8 cellular contexts compared by ENCODE assay signal in the genomic region with DNA sequence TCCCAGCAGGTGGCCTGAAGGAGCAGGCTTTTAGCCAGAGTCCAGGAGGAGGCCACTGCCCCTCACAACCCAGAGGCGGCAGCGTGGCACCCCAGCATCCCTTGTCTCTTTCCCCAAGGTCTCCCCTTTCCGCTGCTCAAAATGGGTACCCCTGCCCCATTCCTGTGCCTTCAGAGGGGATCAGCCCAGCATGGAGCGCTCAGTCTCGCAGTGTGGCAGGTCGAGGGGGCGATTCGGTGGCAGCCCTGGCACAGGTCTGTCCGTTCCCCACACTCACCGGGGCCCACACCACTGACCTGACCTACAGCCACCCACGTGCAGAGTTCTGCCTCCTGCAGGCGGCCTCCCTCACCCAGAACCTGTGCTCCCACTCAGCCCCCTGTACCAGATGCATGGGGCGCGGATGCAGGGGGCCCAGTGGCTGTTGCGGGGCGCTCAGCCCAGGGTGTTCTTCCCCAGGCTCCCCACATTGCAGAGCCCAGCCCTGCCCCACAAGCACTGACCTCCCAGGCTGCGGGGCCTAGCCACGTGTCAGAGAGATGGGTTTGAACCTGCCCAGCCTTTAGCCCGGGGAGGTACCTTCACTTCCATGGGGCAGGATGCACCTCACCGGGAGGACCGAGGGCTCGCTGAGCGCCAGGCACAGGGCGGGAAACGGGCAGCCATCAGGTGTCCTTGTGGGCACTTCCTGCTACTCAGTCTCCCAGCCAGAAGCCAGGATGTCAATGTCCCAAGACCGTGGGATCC. TPM values are rescaled to one million over a fixed set of nuclear protein-coding genes. Genes with fewer than 3 reads are reported as not detected.
DNase-seq lines count a peak whose midpoint lies in the region; ATAC-seq and TF ChIP-seq lines count a peak whose summit lies in the region.

No MANE protein-coding gene starts in this region.

- peaks cover 11% of the 10 kb centered on the region for H3K36me3 Mint-ChIP-seq in stimulated activated effector memory CD8-positive, alpha-beta T cell treated with anti-CD3 and anti-CD28 coated beads, Interleukin-12 subunit alpha, Interleukin-12 subunit beta, amount 100 ng/mL, for 72 hours

- peak overlapping the region; percentile 97 for H3K27ac Mint-ChIP-seq in stimulated activated effector memory CD8-positive, alpha-beta T cell treated with anti-CD3 and anti-CD28 coated beads, Interleukin-12 subunit alpha, Interleukin-12 subunit beta, amount 100 ng/mL, for 72 hours

- TF ChIP-seq POLR2A in heart left ventricle (IDR thresholded peaks at IDR 0.05) = no peak

- no peak overlapping the region for H3K27ac ChIP-seq in WERI-Rb-1
- H3K27ac ChIP-seq in heart left ventricle = peak overlapping the region in 11 of 12 donors; percentile 23 to 83 (median 52)

- 76 to 82% (median 79%) methylated on average over 24 to 26 of the region's 26 CpGs for WGBS in heart left ventricle, 4 donors

- no peaks in the 10 kb centered on the region for H3K9me3 Mint-ChIP-seq in stimulated activated effector memory CD8-positive, alpha-beta T cell treated with anti-CD3 and anti-CD28 coated beads, Interleukin-12 subunit alpha, Interleukin-12 subunit beta, amount 100 ng/mL, for 72 hours

- H3K4me3 ChIP-seq in WERI-Rb-1 (ENCODE audit: low read depth, low read length) = no peak overlapping the region
- H3K4me3 ChIP-seq in heart left ventricle = no peak overlapping the region

- peak overlapping the region; percentile 62 for H3K4me3 Mint-ChIP-seq in stimulated activated effector memory CD8-positive, alpha-beta T cell treated with anti-CD3 and anti-CD28 coated beads, Interleukin-12 subunit alpha, Interleukin-12 subunit beta, amount 100 ng/mL, for 72 hours

- no peaks in the 10 kb centered on the region for H3K9me3 ChIP-seq in WERI-Rb-1 (ENCODE audit: severe bottlenecking)
- H3K9me3 ChIP-seq in heart left ventricle = no peaks in the 10 kb centered on the region

- peak in 3 of 4 donors; percentile 3 to 4 (median 3) for ATAC-seq in heart left ventricle
- no peak for ATAC-seq in stimulated activated effector memory CD8-positive, alpha-beta T cell treated with anti-CD3 and anti-CD28 coated beads, Interleukin-12 subunit alpha, Interleukin-12 subunit beta, amount 100 ng/mL, for 72 hours
- ATAC-seq in HG03159 (IDR thresholded peaks at IDR 0.05; ENCODE audit: unreplicated experiment) = no peak
- no peak for ATAC-seq in HG02981 (IDR thresholded peaks at IDR 0.05; ENCODE audit: unreplicated experiment)

- H3K4me1 Mint-ChIP-seq in stimulated activated effector memory CD8-positive, alpha-beta T cell treated with anti-CD3 and anti-CD28 coated beads, Interleukin-12 subunit alpha, Interleukin-12 subunit beta, amount 100 ng/mL, for 72 hours = peaks cover 38% of the 10 kb centered on the region

- intact Hi-C loops in heart left ventricle (cut with DNase I) = loop anchor here in 6 of 10 donors (5.0 kb wide), 1 partner anchor 39 kb away; a partner anchor contains a TSS

- in situ Hi-C loops in GM13976 (cut with MboI; ENCODE audit: low sequenced_read_pairs, unreplicated experiment) = no loop called here

- DNase-seq in GM13976 (ENCODE audit: low spot score) (peak; percentile 37), WERI-Rb-1 (peak; percentile 64), heart left ventricle (peak in 1 of 5 donors; percentile 58), foreskin melanocyte (no peak)
- peak in 1 of 2 donors; percentile 57 for DNase-seq in stimulated activated effector memory CD8-positive, alpha-beta T cell treated with anti-CD3 and anti-CD28 coated beads, Interleukin-12 subunit alpha, Interleukin-12 subunit beta, amount 100 ng/mL, for 72 hours (ENCODE audit: low spot score in 2 of 2)
- DNase-seq in activated effector memory CD4-positive, alpha-beta T cell treated with Interleukin-2 at 50 U/mL for 16 hours = no peak

- TF ChIP-seq CTCF in GM13976 (IDR thresholded peaks at IDR 0.05; ENCODE audit: borderline replicate concordance, control extremely low read depth, extremely low read depth, insufficient read depth, missing control alignments) (no peak), WERI-Rb-1 (IDR thresholded peaks at IDR 0.05; ENCODE audit: low read depth, low read length) (peak; percentile 75), heart left ventricle (IDR thresholded peaks at IDR 0.05) (peak in 2 of 12 donors; percentile 15 to 30)

- no peaks in the 10 kb centered on the region; the same call in none of the 2 replicates for H3K36me3 ChIP-seq in WERI-Rb-1
- peaks cover 0 to 72% (median 49%) of the 10 kb centered on the region in 9 donors for H3K36me3 ChIP-seq in heart left ventricle

- H3K4me1 ChIP-seq in heart left ventricle = peaks cover 0 to 68% (median 50%) of the 10 kb centered on the region in 12 donors

- H3K27me3 ChIP-seq in WERI-Rb-1 (ENCODE audit: insufficient read depth, low read depth, severe bottlenecking) (no peaks in the 10 kb centered on the region), heart left ventricle (no peaks in the 10 kb centered on the region)

RNA-seq across cellular contexts. Expression of a gene that starts 41.8 kb away (rescaled TPM):
- total RNA-seq in heart left ventricle = 100 to 1,000 TPM; 447 to 697 (median 546) TPM
- 100 to 1,000 TPM; 473 to 738 TPM for polyA plus RNA-seq in heart left ventricle

Comparison
In these comparisons a context has a peak if more than half of its experiments do, and no peak if none do; other contexts are left out.
1. DNase-seq: peak in GM13976 (single experiment) and WERI-Rb-1 (single experiment); none in foreskin melanocyte (single experiment) and activated effector memory CD4-positive, alpha-beta T cell treated with Interleukin-2 at 50 U/mL for 16 hours (single experiment).
2. ATAC-seq: peak in heart left ventricle (3 of 4); none in stimulated activated effector memory CD8-positive, alpha-beta T cell treated with anti-CD3 and anti-CD28 coated beads, Interleukin-12 subunit alpha, Interleukin-12 subunit beta, amount 100 ng/mL, for 72 hours (single experiment), HG03159 (single experiment) and HG02981 (single experiment).